ENCODE assay signal across 14 cellular contexts in the genomic region with DNA sequence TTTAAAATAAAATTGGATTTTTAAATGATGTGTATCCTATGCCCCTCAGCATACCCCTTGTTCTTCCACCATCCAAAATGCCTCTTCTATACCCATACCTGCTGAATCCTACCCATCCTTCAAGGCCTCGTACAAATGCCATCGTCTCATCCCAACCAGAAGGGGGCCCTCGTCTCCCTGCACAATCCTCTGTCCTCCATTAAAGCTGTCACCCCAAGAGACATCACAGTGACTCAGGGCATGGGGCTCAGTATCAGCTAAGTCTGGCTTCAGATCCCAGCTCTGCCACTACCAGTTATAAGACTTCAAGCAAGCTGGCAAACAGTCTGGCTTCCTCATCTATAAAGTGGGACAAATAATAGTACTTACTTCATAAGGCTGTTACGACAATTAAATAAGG. TPM values are rescaled to one million over a fixed set of nuclear protein-coding genes. Genes with fewer than 3 reads are reported as not detected.
A peak's percentile ranks its signal among the peaks of the same experiment; 100 is the strongest.
DNase-seq lines count a peak whose midpoint lies in the region; ATAC-seq and TF ChIP-seq lines count a peak whose summit lies in the region.
"Had no signal": no experiment of that assay in that cellular context is flagged by ENCODE, and none has a peak within 500 bp of the region (broad histone marks: within the 10 kb centered on the region; RNA-seq: fewer than 3 reads in every experiment).

No MANE protein-coding gene starts in this region.

- H3K4me1 ChIP-seq in neural progenitor cell (no peaks in the 10 kb centered on the region), ascending aorta (no peaks in the 10 kb centered on the region)

- H4K20me1 ChIP-seq in neural progenitor cell (ENCODE audit: low read depth): no peaks in the 10 kb centered on the region

- intact Hi-C loops in CD4-positive, alpha-beta T cell (cut with DNase I, micrococcal nuclease): no loop called here
- intact Hi-C loops in ascending aorta (cut with DNase I): no loop called here

- no peak overlapping the region for H3K4me2 ChIP-seq in neural progenitor cell

- H3K9me3 ChIP-seq in neural progenitor cell (ENCODE audit: low read depth) (no peaks in the 10 kb centered on the region), ascending aorta (no peaks in the 10 kb centered on the region)
- H3K9me3 ChIP-seq in CD4-positive, alpha-beta T cell (ENCODE audit: control insufficient read depth, low read length): no peaks in the 10 kb centered on the region
- H3K9me3 ChIP-seq: testis had no signal

- no peak overlapping the region for H3K4me3 Mint-ChIP-seq in WTC11
- no peak overlapping the region for H3K4me3 Mint-ChIP-seq in neural progenitor cell
- H3K4me3 Mint-ChIP-seq in CD4-positive, alpha-beta T cell: no peak overlapping the region

- no peaks in the 10 kb centered on the region for H3F3A ChIP-seq in neural progenitor cell (ENCODE audit: low read depth)

- H3K36me3 ChIP-seq in neural progenitor cell (no peaks in the 10 kb centered on the region), ascending aorta (no peaks in the 10 kb centered on the region)

- CTCF ChIA-PET in WTC11 (lab: Charles Lee): interaction anchor here (0.6 to 2.0 kb wide), 31 partner anchors 8 to 469 kb away, joined by 3 to 20 read pairs (median 4); a partner anchor contains a TSS
- CTCF ChIA-PET in CD4-positive, alpha-beta T cell (lab: Charles Lee): no interaction called here

- ATAC-seq in WTC11: peak; percentile 87
- no peak for ATAC-seq in GM19023 (IDR thresholded peaks at IDR 0.05; ENCODE audit: unreplicated experiment)
- ATAC-seq in CD4-positive, alpha-beta T cell (ENCODE audit: poor library complexity): no peak

- H3K36me3 Mint-ChIP-seq in WTC11: no peaks in the 10 kb centered on the region
- no peaks in the 10 kb centered on the region for H3K36me3 Mint-ChIP-seq in neural progenitor cell
- no peaks in the 10 kb centered on the region for H3K36me3 Mint-ChIP-seq in CD4-positive, alpha-beta T cell (ENCODE audit: low read depth)

- POLR2A ChIA-PET in WTC11 (lab: Charles Lee): no interaction called here
- POLR2A ChIA-PET in CD4-positive, alpha-beta T cell (lab: Charles Lee): interaction anchor here (0.6 kb wide), 1 partner anchor 15 kb away, joined by 4 read pairs; no protein-coding TSS in a partner anchor

- H3K9ac ChIP-seq in neural progenitor cell: no peak overlapping the region

- H2AFZ ChIP-seq in neural progenitor cell (replicated peaks): no peak overlapping the region

- H3K4me1 Mint-ChIP-seq in WTC11: peaks cover 8% of the 10 kb centered on the region
- H3K4me1 Mint-ChIP-seq in neural progenitor cell: peaks cover 9% of the 10 kb centered on the region
- H3K4me1 Mint-ChIP-seq in CD4-positive, alpha-beta T cell (ENCODE audit: low read depth): no peaks in the 10 kb centered on the region

- H3K4me3 ChIP-seq in neural progenitor cell (no peak overlapping the region), ascending aorta (no peak overlapping the region)
- H3K4me3 ChIP-seq: testis had no signal

- H3K9me3 Mint-ChIP-seq in WTC11 (no peaks in the 10 kb centered on the region), neural progenitor cell (no peaks in the 10 kb centered on the region)
- no peaks in the 10 kb centered on the region for H3K9me3 Mint-ChIP-seq in CD4-positive, alpha-beta T cell

- H3K27me3 ChIP-seq in neural progenitor cell: peaks cover 14% of the 10 kb centered on the region
- peaks cover 9% of the 10 kb centered on the region for H3K27me3 ChIP-seq in CD4-positive, alpha-beta T cell (ENCODE audit: control insufficient read depth, insufficient read depth, low read length)
- H3K27me3 ChIP-seq in ascending aorta: no peaks in the 10 kb centered on the region
- H3K27me3 ChIP-seq: testis had no signal

- H3K79me2 ChIP-seq in neural progenitor cell (ENCODE audit: low read depth): no peaks in the 10 kb centered on the region

- H3K27ac Mint-ChIP-seq in WTC11 (no peak overlapping the region), neural progenitor cell (no peak overlapping the region)
- no peak overlapping the region for H3K27ac Mint-ChIP-seq in CD4-positive, alpha-beta T cell

- no peak for TF ChIP-seq CTCF in WTC11 (IDR thresholded peaks at IDR 0.05)
- TF ChIP-seq CTCF in neural progenitor cell (IDR thresholded peaks at IDR 0.05): peak; percentile 52
- no peak for TF ChIP-seq CTCF in CD4-positive, alpha-beta T cell (IDR thresholded peaks at IDR 0.05)
- no peak for TF ChIP-seq CTCF in ascending aorta (IDR thresholded peaks at IDR 0.05)

- H3K27me3 Mint-ChIP-seq in WTC11 (ENCODE audit: low read depth): peaks cover 21% of the 10 kb centered on the region
- peaks cover 6% of the 10 kb centered on the region for H3K27me3 Mint-ChIP-seq in neural progenitor cell (ENCODE audit: insufficient read depth, low read depth)
- H3K27me3 Mint-ChIP-seq in CD4-positive, alpha-beta T cell: peaks cover 24% of the 10 kb centered on the region

- no peak overlapping the region for H3K27ac ChIP-seq in neural progenitor cell
- no peak overlapping the region for H3K27ac ChIP-seq in CD4-positive, alpha-beta T cell (ENCODE audit: low read depth, low read length)
- no peak overlapping the region for H3K27ac ChIP-seq in ascending aorta
- H3K27ac ChIP-seq: testis had no signal

- DNase-seq in SKM-1 (lab: John Stamatoyannopoulos, UW; ENCODE audit: unreplicated experiment) (peak; percentile 13), SKM-1 treated with dmso at 0.1 percent for 144 hours (lab: John Stamatoyannopoulos, UW; ENCODE audit: unreplicated experiment) (no peak), HuH-7.5 (ENCODE audit: low spot score) (peak; percentile 38), WTC11 (ENCODE audit: low spot score) (peak; percentile 37), neural progenitor cell (ENCODE audit: low spot score) (peak; percentile 29), ascending aorta (ENCODE audit: low spot score in 2 of 2) (no peak)
- DNase-seq in CD4-positive, alpha-beta T cell: no peak
- DNase-seq: foreskin melanocyte, GDM1, NCI-H2171, SHP77 treated with DMSO at 0.1 percent for 48 hours had no signal

TF ChIP-seq in WTC11, 78 proteins besides CTCF, POLR2A, EP300 and RAD21:
- no peak for TF ChIP-seq ZNF263 (CRISPR knock-in tag; IDR thresholded peaks at IDR 0.05; ENCODE audit: low read depth)
- no peak for TF ChIP-seq RELA (CRISPR knock-in tag; IDR thresholded peaks at IDR 0.05; ENCODE audit: borderline replicate concordance)
- TF ChIP-seq SP1 (CRISPR knock-in tag; conservative IDR thresholded peaks at IDR 0.05): no peak
- no peak for TF ChIP-seq CREB1 (CRISPR knock-in tag; IDR thresholded peaks at IDR 0.05)
- no peak for TF ChIP-seq ZNF416 (CRISPR knock-in tag; IDR thresholded peaks at IDR 0.05)
- TF ChIP-seq SMAD3 (CRISPR knock-in tag; IDR thresholded peaks at IDR 0.05; ENCODE audit: borderline replicate concordance): no peak
- TF ChIP-seq, protein P1, sequence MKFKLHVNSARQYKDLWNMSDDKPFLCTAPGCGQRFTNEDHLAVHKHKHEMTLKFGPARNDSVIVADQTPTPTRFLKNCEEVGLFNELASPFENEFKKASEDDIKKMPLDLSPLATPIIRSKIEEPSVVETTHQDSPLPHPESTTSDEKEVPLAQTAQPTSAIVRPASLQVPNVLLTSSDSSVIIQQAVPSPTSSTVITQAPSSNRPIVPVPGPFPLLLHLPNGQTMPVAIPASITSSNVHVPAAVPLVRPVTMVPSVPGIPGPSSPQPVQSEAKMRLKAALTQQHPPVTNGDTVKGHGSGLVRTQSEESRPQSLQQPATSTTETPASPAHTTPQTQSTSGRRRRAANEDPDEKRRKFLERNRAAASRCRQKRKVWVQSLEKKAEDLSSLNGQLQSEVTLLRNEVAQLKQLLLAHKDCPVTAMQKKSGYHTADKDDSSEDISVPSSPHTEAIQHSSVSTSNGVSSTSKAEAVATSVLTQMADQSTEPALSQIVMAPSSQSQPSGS (CRISPR knock-in tag; IDR thresholded peaks at IDR 0.05; ENCODE audit: borderline replicate concordance, low read depth): no peak
- TF ChIP-seq FOXJ3 (CRISPR knock-in tag; IDR thresholded peaks at IDR 0.05; ENCODE audit: borderline replicate concordance): no peak
- TF ChIP-seq NFYB (CRISPR knock-in tag; conservative IDR thresholded peaks at IDR 0.05; ENCODE audit: low read depth): no peak
- TF ChIP-seq, protein P2, sequence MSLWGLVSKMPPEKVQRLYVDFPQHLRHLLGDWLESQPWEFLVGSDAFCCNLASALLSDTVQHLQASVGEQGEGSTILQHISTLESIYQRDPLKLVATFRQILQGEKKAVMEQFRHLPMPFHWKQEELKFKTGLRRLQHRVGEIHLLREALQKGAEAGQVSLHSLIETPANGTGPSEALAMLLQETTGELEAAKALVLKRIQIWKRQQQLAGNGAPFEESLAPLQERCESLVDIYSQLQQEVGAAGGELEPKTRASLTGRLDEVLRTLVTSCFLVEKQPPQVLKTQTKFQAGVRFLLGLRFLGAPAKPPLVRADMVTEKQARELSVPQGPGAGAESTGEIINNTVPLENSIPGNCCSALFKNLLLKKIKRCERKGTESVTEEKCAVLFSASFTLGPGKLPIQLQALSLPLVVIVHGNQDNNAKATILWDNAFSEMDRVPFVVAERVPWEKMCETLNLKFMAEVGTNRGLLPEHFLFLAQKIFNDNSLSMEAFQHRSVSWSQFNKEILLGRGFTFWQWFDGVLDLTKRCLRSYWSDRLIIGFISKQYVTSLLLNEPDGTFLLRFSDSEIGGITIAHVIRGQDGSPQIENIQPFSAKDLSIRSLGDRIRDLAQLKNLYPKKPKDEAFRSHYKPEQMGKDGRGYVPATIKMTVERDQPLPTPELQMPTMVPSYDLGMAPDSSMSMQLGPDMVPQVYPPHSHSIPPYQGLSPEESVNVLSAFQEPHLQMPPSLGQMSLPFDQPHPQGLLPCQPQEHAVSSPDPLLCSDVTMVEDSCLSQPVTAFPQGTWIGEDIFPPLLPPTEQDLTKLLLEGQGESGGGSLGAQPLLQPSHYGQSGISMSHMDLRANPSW (CRISPR knock-in tag; conservative IDR thresholded peaks at IDR 0.05; ENCODE audit: low read depth): no peak
- TF ChIP-seq TEAD1 (CRISPR knock-in tag; IDR thresholded peaks at IDR 0.05): no peak
- TF ChIP-seq ZNF671 (CRISPR knock-in tag; IDR thresholded peaks at IDR 0.05): no peak

RNA-seq across cellular contexts. Expression of a gene that starts 23.8 kb away (rescaled TPM):
- total RNA-seq in WTC11 (2021): 0.11 TPM in 1 of 3 replicates, not detected in the others
- total RNA-seq in neural progenitor cell (ENCODE audit: low replicate concordance): 0.15 TPM in 1 of 2 replicates, not detected in the other
- total RNA-seq in CD4-positive, alpha-beta T cell: not detected
- total RNA-seq in ascending aorta: not detected
- total RNA-seq: activated CD8-positive, alpha-beta memory T cell treated with anti-CD3 and anti-CD28 coated beads for 36 hours had no signal

Comparison
In these comparisons a context has a peak if more than half of its experiments do, and no peak if none do; other contexts are left out.
1. DNase-seq: peak in SKM-1 (single experiment), HuH-7.5 (single experiment), WTC11 (single experiment) and neural progenitor cell (single experiment); none in SKM-1 treated with dmso at 0.1 percent for 144 hours (single experiment), CD4-positive, alpha-beta T cell (0 of 10) and ascending aorta (0 of 2).